Comparison of ENCODE assay signal across 22 cellular contexts in genomic region chr4:80026080-80026479, GRCh38. TPM values are rescaled to one million over a fixed set of nuclear protein-coding genes. Genes with fewer than 3 reads are reported as not detected.
DNase-seq lines count a peak whose midpoint lies in the region; ATAC-seq, FAIRE-seq and TF ChIP-seq lines count a peak whose summit lies in the region.
"Had no signal": no experiment of that assay in that cellular context is flagged by ENCODE, and none has a peak within 500 bp of the region (broad histone marks: within the 10 kb centered on the region; RNA-seq: fewer than 3 reads in every experiment).

No MANE protein-coding gene starts in this region.

- no CpG with 5 or more reads among the region's 4 CpGs for WGBS in H9 (ENCODE audit: extremely low coverage, insufficient read length, low lambda C conversion rate)

- no peaks in the 10 kb centered on the region for H3K9me1 ChIP-seq in endothelial cell of umbilical vein (replicated peaks; ENCODE audit: control insufficient read depth, extremely low read depth, insufficient read depth, low read length)

- no peak overlapping the region for H3K4me2 ChIP-seq in H9 (ENCODE audit: insufficient read depth, insufficient read length, low read length)
- no peak overlapping the region for H3K4me2 ChIP-seq in endothelial cell of umbilical vein (ENCODE audit: insufficient read depth, low read length)
- H3K4me2 ChIP-seq: BLaER1, neural progenitor cell had no signal

- no peak overlapping the region for H2BK15ac ChIP-seq in H9 (ENCODE audit: low read depth, low read length)

- H3K36me3 Mint-ChIP-seq in H9 (ENCODE audit: insufficient read depth in 1 of 3, low read depth in 3 of 3): no peaks in the 10 kb centered on the region

- ATAC-seq in lower lobe of right lung: no peak
- ATAC-seq: activated CD8-positive, alpha-beta T cell treated with anti-CD3 and anti-CD28 coated beads, Interleukin-2, amount 10 ng/mL, durations not matched to agents 7 days and 5 days had no signal

- H2BK12ac ChIP-seq in H9 (ENCODE audit: insufficient read length, low read depth, low read length): no peak overlapping the region

- H3K9me3 ChIP-seq in BE2C: no peaks in the 10 kb centered on the region
- H3K9me3 ChIP-seq in H9 (ENCODE audit: control insufficient read depth, low read depth, low read length): no peaks in the 10 kb centered on the region
- H3K9me3 ChIP-seq in endothelial cell of umbilical vein (replicated peaks; ENCODE audit: control insufficient read depth, insufficient read depth, low read length): no peaks in the 10 kb centered on the region
- no peaks in the 10 kb centered on the region for H3K9me3 ChIP-seq in colonic mucosa
- no peaks in the 10 kb centered on the region for H3K9me3 ChIP-seq in kidney (ENCODE audit: control insufficient read depth in 1 of 2, low read length in 2 of 2)
- H3K9me3 ChIP-seq in lower lobe of right lung: no peaks in the 10 kb centered on the region
- H3K9me3 ChIP-seq: BLaER1 had no signal

- H2BK20ac ChIP-seq in H9 (ENCODE audit: low read depth, low read length, poor library complexity, severe bottlenecking): no peak overlapping the region

- H3K27ac ChIP-seq in H9 (ENCODE audit: insufficient read length, low read depth, low read length) (no peak overlapping the region), endothelial cell of umbilical vein (ENCODE audit: insufficient read depth, low read depth, low read length) (no peak overlapping the region), colonic mucosa (no peak overlapping the region), kidney (ENCODE audit: low read depth in 2 of 2, low read length in 2 of 2) (no peak overlapping the region), lower lobe of right lung (no peak overlapping the region)
- H3K27ac ChIP-seq: BLaER1, neural progenitor cell, SK-N-MC had no signal

- no peak overlapping the region for H2BK120ac ChIP-seq in H9 (ENCODE audit: low read depth, low read length, poor library complexity, severe bottlenecking)

- H3K14ac ChIP-seq in H9 (ENCODE audit: insufficient read depth, low read length): no peak overlapping the region

- intact Hi-C loops in endothelial cell of umbilical vein (cut with micrococcal nuclease) (no loop called here), colonic mucosa (cut with DNase I) (no loop called here), kidney (cut with DNase I) (no loop called here), lower lobe of right lung (cut with DNase I) (no loop called here)

- in situ Hi-C loops in SK-MEL-5 (cut with HindIII; ENCODE audit: low pct_unique_long_range_greater_than_20kb, low sequenced_read_pairs): no loop called here

- no peaks in the 10 kb centered on the region for H3K9me3 Mint-ChIP-seq in H9
- H3K9me3 Mint-ChIP-seq: neural progenitor cell had no signal

- no peak for TF ChIP-seq POLR2A in endothelial cell of umbilical vein (IDR thresholded peaks at IDR 0.05; ENCODE audit: low read depth, low read length)

- CTCF ChIA-PET in endothelial cell of umbilical vein (lab: Charles Lee): no interaction called here

- dilution Hi-C loops in endothelial cell of umbilical vein (cut with MboI; ENCODE audit: extremely low pct_ligation_motif_present, low sequenced_read_pairs): no loop called here

- H3K23me2 ChIP-seq in H9 (ENCODE audit: insufficient read length, low read depth, low read length, poor library complexity, severe bottlenecking): no peaks in the 10 kb centered on the region

- H3K27me3 Mint-ChIP-seq in H9 (ENCODE audit: low read depth): no peaks in the 10 kb centered on the region
- H3K27me3 Mint-ChIP-seq: progenitor cell of endocrine pancreas had no signal

- no peak overlapping the region for H3T11ph ChIP-seq in H9 (ENCODE audit: low read length)

- no peak overlapping the region for H3K27ac Mint-ChIP-seq in H9
- H3K27ac Mint-ChIP-seq: activated CD8-positive, alpha-beta T cell treated with anti-CD3 and anti-CD28 coated beads, Interleukin-2, amount 10 ng/mL, durations not matched to agents 7 days and 5 days; neural progenitor cell; progenitor cell of endocrine pancreas had no signal

- H3K56ac ChIP-seq in H9 (ENCODE audit: insufficient read length, low read depth, low read length): no peak overlapping the region

- no peak overlapping the region for H3K23ac ChIP-seq in H9 (ENCODE audit: insufficient read length, low read depth, low read length)

- H3K79me2 ChIP-seq in H9 (ENCODE audit: insufficient read depth, low read length) (no peaks in the 10 kb centered on the region), endothelial cell of umbilical vein (ENCODE audit: control insufficient read depth, insufficient read depth, low read length) (no peaks in the 10 kb centered on the region)

- H3K27me3 ChIP-seq in BE2C (no peaks in the 10 kb centered on the region), H9 (ENCODE audit: insufficient read depth, low read length) (no peaks in the 10 kb centered on the region), endothelial cell of umbilical vein (ENCODE audit: control insufficient read depth in 2 of 2, insufficient read depth in 2 of 2, low read length in 2 of 2) (no peaks in the 10 kb centered on the region), colonic mucosa (no peaks in the 10 kb centered on the region), lower lobe of right lung (ENCODE audit: low read depth) (no peaks in the 10 kb centered on the region)
- H3K27me3 ChIP-seq: BLaER1, neural progenitor cell had no signal

- H4K20me1 ChIP-seq in H9 (ENCODE audit: control insufficient read depth, insufficient read depth, insufficient read length) (no peaks in the 10 kb centered on the region), endothelial cell of umbilical vein (replicated peaks; ENCODE audit: control insufficient read depth, extremely low read depth, insufficient read depth, low read length) (no peaks in the 10 kb centered on the region)
- H4K20me1 ChIP-seq: BLaER1 had no signal

- no peak overlapping the region for H3K18ac ChIP-seq in H9 (ENCODE audit: insufficient read length, low read depth, low read length)

- no peak overlapping the region for H2BK5ac ChIP-seq in H9 (ENCODE audit: insufficient read length, low read length)

- H3K4me1 ChIP-seq in BE2C (no peaks in the 10 kb centered on the region), H9 (ENCODE audit: insufficient read depth, low read length) (no peaks in the 10 kb centered on the region), endothelial cell of umbilical vein (ENCODE audit: control insufficient read depth, extremely low read depth, insufficient read depth, low read length) (peaks cover 15% of the 10 kb centered on the region), colonic mucosa (no peaks in the 10 kb centered on the region), kidney (ENCODE audit: control insufficient read depth in 1 of 2, insufficient read depth in 1 of 2, low read depth in 1 of 2, low read length in 2 of 2) (no peaks in the 10 kb centered on the region), lower lobe of right lung (no peaks in the 10 kb centered on the region)
- H3K4me1 ChIP-seq: BLaER1 had no signal

- POLR2A ChIA-PET in endothelial cell of umbilical vein (lab: Charles Lee): no interaction called here

- no peak overlapping the region for H2AK5ac ChIP-seq in H9 (ENCODE audit: insufficient read length, low read length)

- FAIRE-seq in endothelial cell of umbilical vein (lab: Jason Lieb, UNC) (peak; percentile 64), kidney (lab: Jason Lieb, UNC) (no peak)
- FAIRE-seq: urothelium cell line had no signal

- H4K8ac ChIP-seq in H9 (replicated peaks; ENCODE audit: insufficient read length, low read depth, low read length): no peak overlapping the region

- no peak overlapping the region for H3K9ac ChIP-seq in H9 (ENCODE audit: extremely low read depth, insufficient read length, low read length)
- H3K9ac ChIP-seq in endothelial cell of umbilical vein (replicated peaks; ENCODE audit: extremely low read depth, insufficient read depth, low read length): no peak overlapping the region
- H3K9ac ChIP-seq in colonic mucosa (ENCODE audit: low read depth in 2 of 2, low read length in 2 of 2): no peak overlapping the region
- H3K9ac ChIP-seq in kidney (ENCODE audit: low read length in 2 of 2): no peak overlapping the region
- H3K9ac ChIP-seq: BLaER1, neural progenitor cell had no signal

- H4K5ac ChIP-seq in H9 (ENCODE audit: insufficient read length, low read depth, low read length): no peak overlapping the region

- no peak for DNase-seq in BE2C
- no peak for DNase-seq in H9
- DNase-seq in SK-MEL-5 (ENCODE audit: low read depth, low spot score): peak; percentile 20
- peak; percentile 27 for DNase-seq in endothelial cell of umbilical vein (ENCODE audit: low read depth, low spot score)
- no peak for DNase-seq in T-helper 2 cell
- DNase-seq in colonic mucosa: no peak
- no peak for DNase-seq in kidney
- DNase-seq in lower lobe of right lung: no peak
- DNase-seq: activated CD8-positive, alpha-beta T cell treated with anti-CD3 and anti-CD28 coated beads, Interleukin-2, amount 10 ng/mL, durations not matched to agents 7 days and 5 days; activated naive CD4-positive, alpha-beta T cell treated with Interleukin-2 at 50 U/mL for 16 hours; activated T-cell treated with anti-CD3 and anti-CD28 coated beads, Interleukin-2, amount 50 U/mL, for 1 hour; EL; NCI-H1417 treated with DMSO at 0.1 percent for 48 hours; NCI-H524; RPMI8226; stimulated activated CD4-positive, alpha-beta T cell treated with anti-CD3 and anti-CD28 coated beads, Interleukin-1b, Interleukin-23, amount 100 ng/mL, for 48 hours; T1000 had no signal

- no peak overlapping the region for H4K91ac ChIP-seq in H9 (ENCODE audit: insufficient read length, low read depth, low read length)

- H3K4me3 Mint-ChIP-seq in H9: no peak overlapping the region
- H3K4me3 Mint-ChIP-seq: activated CD8-positive, alpha-beta T cell treated with anti-CD3 and anti-CD28 coated beads, Interleukin-2, amount 10 ng/mL, durations not matched to agents 7 days and 5 days; neural progenitor cell had no signal

- BruUV-seq in endothelial cell of umbilical vein (replicated peaks; lab: Mats Ljungman, UMichigan): no TSS peak

- H3K4me3 ChIP-seq in BE2C (ENCODE audit: low read depth, low read length): no peak overlapping the region
- H3K4me3 ChIP-seq in endothelial cell of umbilical vein (replicated peaks in 1 of 3; ENCODE audit: insufficient read depth in 1 of 3, low read depth in 1 of 3, low read length in 3 of 3): no peak overlapping the region
- H3K4me3 ChIP-seq in colonic mucosa: no peak overlapping the region
- no peak overlapping the region for H3K4me3 ChIP-seq in kidney (ENCODE audit: low read length in 2 of 2)
- no peak overlapping the region for H3K4me3 ChIP-seq in lower lobe of right lung
- H3K4me3 ChIP-seq: BLaER1, neural progenitor cell, SK-N-MC had no signal

- H3K79me1 ChIP-seq in H9 (ENCODE audit: insufficient read depth, low read depth, low read length, poor library complexity, severe bottlenecking): no peaks in the 10 kb centered on the region

- no peaks in the 10 kb centered on the region for H3K4me1 Mint-ChIP-seq in H9
- H3K4me1 Mint-ChIP-seq: neural progenitor cell had no signal

- H3K36me3 ChIP-seq in BE2C: peaks cover 6% of the 10 kb centered on the region
- peaks cover 0 to 4% of the 10 kb centered on the region in 2 experiments for H3K36me3 ChIP-seq in endothelial cell of umbilical vein (ENCODE audit: control insufficient read depth in 2 of 2, extremely low read depth in 1 of 2, insufficient read depth in 2 of 2, low read length in 2 of 2)
- H3K36me3 ChIP-seq in colonic mucosa: no peaks in the 10 kb centered on the region
- H3K36me3 ChIP-seq in kidney (ENCODE audit: control insufficient read depth in 1 of 2, insufficient read depth in 2 of 2, low read length in 2 of 2): peaks cover 0 to 4% of the 10 kb centered on the region in 2 donors
- peaks cover 33% of the 10 kb centered on the region for H3K36me3 ChIP-seq in lower lobe of right lung
- H3K36me3 ChIP-seq: BLaER1 had no signal

- no peak overlapping the region for H3K4ac ChIP-seq in H9 (ENCODE audit: low read depth, low read length)

- no peak overlapping the region for H2AFZ ChIP-seq in H9 (ENCODE audit: low read length)
- no peak overlapping the region for H2AFZ ChIP-seq in endothelial cell of umbilical vein (ENCODE audit: low read depth, low read length)
- H2AFZ ChIP-seq: neural progenitor cell had no signal

- TF ChIP-seq CTCF in BE2C (IDR thresholded peaks at IDR 0.05; ENCODE audit: low read depth, low read length) (peak; percentile 24), H9 (conservative IDR thresholded peaks at IDR 0.05) (peak; percentile 34; the same call in 2 of the 3 replicates), endothelial cell of umbilical vein (IDR thresholded peaks at IDR 0.05; ENCODE audit: extremely low read depth in 1 of 2, insufficient read depth in 1 of 2, low read depth in 1 of 2, low read length in 2 of 2) (no peak), colonic mucosa (IDR thresholded peaks at IDR 0.05) (no peak), kidney (IDR thresholded peaks at IDR 0.05; ENCODE audit: borderline replicate concordance, extremely low read depth, insufficient read depth) (no peak), lower lobe of right lung (IDR thresholded peaks at IDR 0.05) (no peak)

RNA-seq across cellular contexts. Expression of gene ANTXR2, which starts 46.9 kb away (rescaled TPM):
- 98.4 TPM for polyA plus RNA-seq in BE2C (2012; ENCODE audit: insufficient read depth, insufficient read length, low read depth)
- 4.7 and 5.3 TPM in 2 replicates for total RNA-seq in H9 (2021)
- total RNA-seq in SK-MEL-5 (2014; rRNA removed; shearing (Covaris generic)): 2.3 and 4.4 TPM in 2 replicates
- 3.9 and 4.8 TPM in 2 replicates for polyA plus RNA-seq in SK-MEL-5 (2015; cell fraction: cytosol; rRNA removed)
- polyA plus RNA-seq in SK-MEL-5 (2015; cell fraction: nucleus; rRNA removed): 2.2 and 4.0 TPM in 2 replicates
- 64.6 and 71.9 TPM in 2 replicates for total RNA-seq in endothelial cell of umbilical vein
- 4.6 and 6.6 TPM in 2 replicates for polyA plus RNA-seq in endothelial cell of umbilical vein
- 13.2 and 13.5 TPM in 2 replicates for polyA plus RNA-seq in endothelial cell of umbilical vein (2011; cell fraction: cytosol; rRNA removed)
- polyA plus RNA-seq in endothelial cell of umbilical vein (2011; cell fraction: nucleus; rRNA removed): 15.0 and 21.8 TPM in 2 replicates
- 60.4 and 88.5 TPM in 2 replicates for polyA plus RNA-seq in endothelial cell of umbilical vein (2012)
- polyA minus RNA-seq in endothelial cell of umbilical vein: 19.8 and 21.8 TPM in 2 replicates
- not detected for polyA minus RNA-seq in endothelial cell of umbilical vein (2011; cell fraction: cytosol; rRNA and poly(A)+ RNA removed)
- 39.5 and 44.4 TPM in 2 replicates for polyA minus RNA-seq in endothelial cell of umbilical vein (2011; cell fraction: nucleus; rRNA and poly(A)+ RNA removed)
- total RNA-seq in colonic mucosa: 100 to 1,000 TPM in 1 of 2 donors, 10 to 100 TPM in 1; 47.4 to 121 TPM
- 33.1 TPM for total RNA-seq in kidney
- polyA plus RNA-seq in kidney (ENCODE audit: insufficient read depth, low read depth, low replicate concordance): 10.6 TPM
- total RNA-seq in lower lobe of right lung: 62.8 TPM

Comparison
In these comparisons a context has a peak if more than half of its experiments do, and no peak if none do; other contexts are left out.
1. DNase-seq: peak in SK-MEL-5 (single experiment) and endothelial cell of umbilical vein (single experiment); none in BE2C (single experiment), H9 (single experiment), T-helper 2 cell (0 of 5), colonic mucosa (single experiment), kidney (single experiment) and lower lobe of right lung (single experiment).
2. CTCF ChIP-seq: peak in BE2C (single experiment) and H9 (single experiment); none in endothelial cell of umbilical vein (0 of 2), colonic mucosa (single experiment), kidney (single experiment) and lower lobe of right lung (single experiment).